24 cellular contexts compared by ENCODE assay signal in the genomic region with DNA sequence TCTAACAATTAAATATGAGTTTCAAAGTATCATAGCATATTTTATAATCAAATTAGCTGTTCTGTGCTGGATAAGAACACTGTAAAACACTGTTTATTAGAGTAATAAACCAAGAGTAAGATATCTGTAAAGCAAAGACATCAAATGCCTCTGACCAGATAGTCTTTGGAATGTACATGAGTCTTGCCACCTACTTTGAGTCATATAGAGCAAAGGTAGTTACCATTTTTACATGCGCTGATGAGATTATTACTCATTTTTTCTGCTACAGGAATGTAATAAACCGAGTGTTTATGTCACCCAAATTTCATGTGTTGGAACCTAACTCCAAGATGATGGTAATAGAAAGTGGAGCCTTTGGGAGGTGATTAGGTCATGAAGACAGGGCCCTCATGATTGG.
A peak's percentile ranks its signal among the peaks of the same experiment; 100 is the strongest.
DNase-seq lines count a peak whose midpoint lies in the region; ATAC-seq and TF ChIP-seq lines count a peak whose summit lies in the region.
"Had no signal": no experiment of that assay in that cellular context is flagged by ENCODE, and none has a peak within 500 bp of the region (broad histone marks: within the 10 kb centered on the region; RNA-seq: fewer than 3 reads in every experiment).

No MANE protein-coding gene starts in this region.

- H3K9me3 ChIP-seq in RWPE2 (ENCODE audit: severe bottlenecking) (no peaks in the 10 kb centered on the region), gastroesophageal sphincter (no peaks in the 10 kb centered on the region), heart right ventricle (peaks cover 0 to 4% (median 0%) of the 10 kb centered on the region in 11 donors), right atrium auricular region (no peaks in the 10 kb centered on the region)
- H3K9me3 ChIP-seq: BE2C, BLaER1 had no signal

- TF ChIP-seq POLR2A in gastroesophageal sphincter (IDR thresholded peaks at IDR 0.05), result no peak

- H3K4me1 ChIP-seq in RWPE2 (ENCODE audit: insufficient read depth, poor library complexity, severe bottlenecking) (no peaks in the 10 kb centered on the region), gastroesophageal sphincter (peaks cover 0 to 7% (median 0%) of the 10 kb centered on the region in 3 donors), heart right ventricle (peaks cover 0 to 9% (median 0%) of the 10 kb centered on the region in 9 donors), right atrium auricular region (no peaks in the 10 kb centered on the region)
- H3K4me1 ChIP-seq: BE2C, BLaER1 had no signal

- intact Hi-C loops in dorsolateral prefrontal cortex (cut with DNase I), result no loop called here
- intact Hi-C loops in heart right ventricle (cut with DNase I), result no loop called here

- 91 to 100% methylated on average over 1 to 2 of the region's 2 CpGs for WGBS in gastroesophageal sphincter (ENCODE audit: low coverage in 1 of 2), 2 donors
- WGBS in heart right ventricle, 2 donors, result 91 to 96% methylated on average over 2 of the region's 2 CpGs

- no peak for TF ChIP-seq EP300 in gastroesophageal sphincter (IDR thresholded peaks at IDR 0.05)

- DNase-seq in LoVo (ENCODE audit: low spot score) (peak; percentile 16), RWPE2 (ENCODE audit: low spot score) (no peak), epithelial cell of esophagus (ENCODE audit: low read depth) (peak; percentile 13), SIG-M5 (lab: John Stamatoyannopoulos, UW) (no peak), dorsolateral prefrontal cortex (no peak), heart right ventricle (no peak), right atrium auricular region (ENCODE audit: low spot score) (no peak)
- DNase-seq: 8988T; ACHN; BE2C; C1 segment of cervical spinal cord; CD4-positive, alpha-beta memory T cell; CD4-positive, CD25-positive, alpha-beta regulatory T cell; CD8-positive, alpha-beta memory T cell; COR-L47; DMS153; DMS53; DMS79; DND-41; EL; GDM1 had no signal

- H3K36me3 ChIP-seq in RWPE2 (ENCODE audit: low read depth), result no peaks in the 10 kb centered on the region
- H3K36me3 ChIP-seq in gastroesophageal sphincter, result no peaks in the 10 kb centered on the region
- H3K36me3 ChIP-seq in heart right ventricle, result no peaks in the 10 kb centered on the region
- no peaks in the 10 kb centered on the region for H3K36me3 ChIP-seq in right atrium auricular region
- H3K36me3 ChIP-seq: BE2C, BLaER1 had no signal

- no peak overlapping the region for H3K27ac ChIP-seq in RWPE2 (ENCODE audit: poor library complexity, severe bottlenecking)
- H3K27ac ChIP-seq in gastroesophageal sphincter, result no peak overlapping the region
- H3K27ac ChIP-seq in dorsolateral prefrontal cortex, result no peak overlapping the region
- no peak overlapping the region for H3K27ac ChIP-seq in heart right ventricle
- H3K27ac ChIP-seq in right atrium auricular region, result no peak overlapping the region
- H3K27ac ChIP-seq: BLaER1 had no signal

- H3K4me3 ChIP-seq in RWPE2 (ENCODE audit: severe bottlenecking) (no peak overlapping the region), epithelial cell of esophagus (ENCODE audit: low read length) (no peak overlapping the region), gastroesophageal sphincter (no peak overlapping the region), dorsolateral prefrontal cortex (no peak overlapping the region), heart right ventricle (no peak overlapping the region), right atrium auricular region (no peak overlapping the region)
- H3K4me3 ChIP-seq: BLaER1, GM12878 had no signal

- peak; percentile 56; the same call in 2 of the 3 replicates for ATAC-seq in RWPE2 (ENCODE audit: low read depth)
- ATAC-seq in gastroesophageal sphincter, result peak; percentile 22
- no peak for ATAC-seq in heart right ventricle
- ATAC-seq: GM12878 had no signal

- no peak for TF ChIP-seq CTCF in RWPE2 (IDR thresholded peaks at IDR 0.05; ENCODE audit: poor library complexity, severe bottlenecking)
- no peak for TF ChIP-seq CTCF in epithelial cell of esophagus (IDR thresholded peaks at IDR 0.05; ENCODE audit: insufficient read depth, low read depth, low read length, missing control alignments)
- no peak for TF ChIP-seq CTCF in gastroesophageal sphincter (IDR thresholded peaks at IDR 0.05)
- TF ChIP-seq CTCF in dorsolateral prefrontal cortex (IDR thresholded peaks at IDR 0.05 in 54 of 56, conservative IDR thresholded peaks at IDR 0.05 in 2 of 56; ENCODE audit: low read depth in 1 of 56, partially characterized antibody in 56 of 56), result no peak
- TF ChIP-seq CTCF in heart right ventricle (IDR thresholded peaks at IDR 0.05), result no peak
- no peak for TF ChIP-seq CTCF in right atrium auricular region (IDR thresholded peaks at IDR 0.05)

- H3K27me3 ChIP-seq in RWPE2 (ENCODE audit: insufficient read depth, poor library complexity, severe bottlenecking) (no peaks in the 10 kb centered on the region), gastroesophageal sphincter (no peaks in the 10 kb centered on the region), dorsolateral prefrontal cortex (no peaks in the 10 kb centered on the region), heart right ventricle (no peaks in the 10 kb centered on the region), right atrium auricular region (no peaks in the 10 kb centered on the region)
- H3K27me3 ChIP-seq: BLaER1 had no signal

Comparison
In these comparisons a context has a peak if more than half of its experiments do, and no peak if none do; other contexts are left out.
1. DNase-seq: peak in LoVo (single experiment) and epithelial cell of esophagus (single experiment); none in RWPE2 (single experiment), SIG-M5 (single experiment), dorsolateral prefrontal cortex (0 of 10), heart right ventricle (0 of 2) and right atrium auricular region (single experiment).
2. ATAC-seq: peak in RWPE2 (single experiment) and gastroesophageal sphincter (single experiment); none in heart right ventricle (0 of 8).